ENCODE assay signal across 1 cellular context in genomic region chr7:107181172-107181571, GRCh38.
TF ChIP-seq lines count a peak whose summit lies in the region.

No MANE protein-coding gene starts in this region.

TF ChIP-seq in IMR-90, 13 proteins besides CTCF, POLR2A, EP300 and RAD21:
- TF ChIP-seq CEBPB (IDR thresholded peaks at IDR 0.05; ENCODE audit: low read depth, low read length): no peak
- TF ChIP-seq MAZ (IDR thresholded peaks at IDR 0.05; ENCODE audit: borderline replicate concordance, low read depth, low read length): no peak
- TF ChIP-seq BHLHE40 (IDR thresholded peaks at IDR 0.05; ENCODE audit: low read depth, low read length): no peak
- no peak for TF ChIP-seq RCOR1 (IDR thresholded peaks at IDR 0.05; ENCODE audit: insufficient replicate concordance, low read length)
- TF ChIP-seq RFX5 (IDR thresholded peaks at IDR 0.05; ENCODE audit: low read depth, low read length): no peak
- no peak for TF ChIP-seq ELK1 (IDR thresholded peaks at IDR 0.05; ENCODE audit: borderline replicate concordance, low read depth, low read length)
- no peak for TF ChIP-seq FOS (IDR thresholded peaks at IDR 0.05; ENCODE audit: low read depth, low read length)
- no peak for TF ChIP-seq SMC3 (IDR thresholded peaks at IDR 0.05; ENCODE audit: low read depth, low read length)
- no peak for TF ChIP-seq MXI1 (IDR thresholded peaks at IDR 0.05; ENCODE audit: borderline replicate concordance, low read depth, low read length)
- TF ChIP-seq CHD1 (IDR thresholded peaks at IDR 0.05; ENCODE audit: low read depth, low read length): no peak
- TF ChIP-seq NFE2L2 (IDR thresholded peaks at IDR 0.05; ENCODE audit: low read depth, low read length): no peak
- TF ChIP-seq USF2 (IDR thresholded peaks at IDR 0.05; ENCODE audit: low read depth, low read length): no peak
- TF ChIP-seq MAFK (IDR thresholded peaks at IDR 0.05; ENCODE audit: low read depth, low read length): no peak
TF ChIP-seq in IMR-90: peak in this region for 0.
